In genomic region chr3:24316887-24317383, GRCh38 we compare ENCODE assay signal across 26 cellular contexts.
DNase-seq lines count a peak whose midpoint lies in the region; ATAC-seq and TF ChIP-seq lines count a peak whose summit lies in the region.
"Had no signal": no experiment of that assay in that cellular context is flagged by ENCODE, and none has a peak within 500 bp of the region (broad histone marks: within the 10 kb centered on the region; RNA-seq: fewer than 3 reads in every experiment).

No MANE protein-coding gene starts in this region.

- TF ChIP-seq CTCF in Caco-2 (IDR thresholded peaks at IDR 0.05; ENCODE audit: insufficient read depth in 1 of 2, low read depth in 1 of 2, low read length in 1 of 2, severe bottlenecking in 1 of 2, unreplicated experiment in 1 of 2), result no peak
- no peak for TF ChIP-seq CTCF in colonic mucosa (IDR thresholded peaks at IDR 0.05)
- TF ChIP-seq CTCF in right lobe of liver (IDR thresholded peaks at IDR 0.05), result no peak

- TF ChIP-seq POLR2A in right lobe of liver (IDR thresholded peaks at IDR 0.05), result peak; percentile 50

- BruUV-seq in Caco-2 (replicated peaks; lab: Mats Ljungman, UMichigan), result no TSS peak

- POLR2A ChIA-PET in Caco-2 (lab: Charles Lee), result no interaction called here
- POLR2A ChIA-PET in activated CD4-positive, alpha-beta memory T cell treated with anti-CD3 and anti-CD28 coated beads, Interleukin-2, amount 10 ng/mL, durations not matched to agents 7 days and 5 days (lab: Charles Lee), result no interaction called here

- H3K27me3 Mint-ChIP-seq in Caco-2 (ENCODE audit: insufficient read depth, unreplicated experiment), result no peaks in the 10 kb centered on the region
- no peaks in the 10 kb centered on the region for H3K27me3 Mint-ChIP-seq in activated CD4-positive, alpha-beta memory T cell treated with anti-CD3 and anti-CD28 coated beads, Interleukin-2, amount 10 ng/mL, durations not matched to agents 7 days and 5 days
- H3K27me3 Mint-ChIP-seq: activated CD4-positive, alpha-beta T cell treated with anti-CD3 and anti-CD28 coated beads, Interleukin-2, amount 10 ng/mL, durations not matched to agents 24 days and 14 days had no signal

- H3K4me1 ChIP-seq in Caco-2, result peaks cover 40% of the 10 kb centered on the region
- no peaks in the 10 kb centered on the region for H3K4me1 ChIP-seq in colonic mucosa
- peaks cover 0 to 14% (median 5%) of the 10 kb centered on the region in 4 donors for H3K4me1 ChIP-seq in right lobe of liver
- H3K4me1 ChIP-seq: pancreas had no signal

- no peaks in the 10 kb centered on the region for H3K9me3 ChIP-seq in Caco-2
- H3K9me3 ChIP-seq in MG63, result no peaks in the 10 kb centered on the region; the same call in 1 of the 2 replicates
- H3K9me3 ChIP-seq in colonic mucosa, result no peaks in the 10 kb centered on the region
- no peaks in the 10 kb centered on the region for H3K9me3 ChIP-seq in right lobe of liver
- H3K9me3 ChIP-seq: pancreas, vagina had no signal

- peaks cover 22% of the 10 kb centered on the region for H3K4me1 Mint-ChIP-seq in Caco-2 (ENCODE audit: low read depth, unreplicated experiment)
- H3K4me1 Mint-ChIP-seq in activated CD4-positive, alpha-beta memory T cell treated with anti-CD3 and anti-CD28 coated beads, Interleukin-2, amount 10 ng/mL, durations not matched to agents 7 days and 5 days, result no peaks in the 10 kb centered on the region
- H3K4me1 Mint-ChIP-seq: activated CD4-positive, alpha-beta T cell treated with anti-CD3 and anti-CD28 coated beads, Interleukin-2, amount 10 ng/mL, durations not matched to agents 24 days and 14 days; naive thymus-derived CD4-positive, alpha-beta T cell; T-cell had no signal

- ATAC-seq in right lobe of liver (peak; percentile 85 to 95 (median 92)), HG02970 (IDR thresholded peaks at IDR 0.05; ENCODE audit: low FRiP score, unreplicated experiment) (no peak)
- ATAC-seq: naive thymus-derived CD4-positive, alpha-beta T cell; T-cell had no signal

- 14% methylated on average over 5 of the region's 5 CpGs for WGBS in right lobe of liver (ENCODE audit: insufficient coverage, low coverage, low lambda C conversion rate, missing lambda C conversion rate)

- DNase-seq in Caco-2 (peak; percentile 53 to 64), MG63 (peak; percentile 7), colonic mucosa (peak; percentile 67), right lobe of liver (peak in 2 of 3 donors; percentile 32 to 58), AML-193 (lab: John Stamatoyannopoulos, UW) (no peak)
- DNase-seq in activated effector memory CD4-positive, alpha-beta T cell treated with Interleukin-2 at 50 U/mL for 16 hours, result no peak
- DNase-seq in activated CD4-positive, alpha-beta memory T cell treated with anti-CD3 and anti-CD28 coated beads, Interleukin-2, amount 10 ng/mL, durations not matched to agents 7 days and 5 days, result no peak
- DNase-seq: activated CD4-positive, alpha-beta T cell treated with anti-CD3 and anti-CD28 coated beads, Interleukin-2, amount 10 ng/mL, durations not matched to agents 24 days and 14 days; activated CD8-positive, alpha-beta memory T cell treated with anti-CD3 and anti-CD28 coated beads, Interleukin-2, amount 50 U/mL, for 4 hours; activated effector memory CD4-positive, alpha-beta T cell treated with anti-CD3 and anti-CD28 coated beads, Interleukin-2, amount 50 U/mL, for 16 hours; dorsolateral prefrontal cortex; glutamatergic neuron; GOT3; naive thymus-derived CD4-positive, alpha-beta T cell; NCI-H1105; NCI-H2081 treated with DMSO at 0.1 percent for 48 hours; NCI-H524; pancreas; SHP77 treated with DMSO at 0.1 percent for 48 hours; stimulated activated CD4-positive, alpha-beta T cell treated with anti-CD3 and anti-CD28 coated beads, Interleukin-2, amount 100 ng/mL, for 24 hours; T-cell had no signal

- H3K9me3 Mint-ChIP-seq in Caco-2 (ENCODE audit: unreplicated experiment), result no peaks in the 10 kb centered on the region
- no peaks in the 10 kb centered on the region for H3K9me3 Mint-ChIP-seq in activated CD4-positive, alpha-beta memory T cell treated with anti-CD3 and anti-CD28 coated beads, Interleukin-2, amount 10 ng/mL, durations not matched to agents 7 days and 5 days
- H3K9me3 Mint-ChIP-seq: activated CD4-positive, alpha-beta T cell treated with anti-CD3 and anti-CD28 coated beads, Interleukin-2, amount 10 ng/mL, durations not matched to agents 24 days and 14 days had no signal

- H3K36me3 ChIP-seq in Caco-2 (ENCODE audit: control insufficient read depth, insufficient read depth, low read length), result no peaks in the 10 kb centered on the region
- no peaks in the 10 kb centered on the region for H3K36me3 ChIP-seq in MG63
- H3K36me3 ChIP-seq in colonic mucosa, result no peaks in the 10 kb centered on the region
- no peaks in the 10 kb centered on the region for H3K36me3 ChIP-seq in right lobe of liver
- H3K36me3 ChIP-seq: pancreas, vagina had no signal

- H3K27ac ChIP-seq in colonic mucosa (peak overlapping the region; percentile 60), right lobe of liver (peak overlapping the region; percentile 48 to 74 (median 55))
- H3K27ac ChIP-seq: dorsolateral prefrontal cortex, KMS-11, pancreas, vagina had no signal

- H3K27me3 ChIP-seq in Caco-2 (replicated peaks; ENCODE audit: control insufficient read depth, insufficient read depth, low read length), result no peaks in the 10 kb centered on the region
- no peaks in the 10 kb centered on the region for H3K27me3 ChIP-seq in MG63
- H3K27me3 ChIP-seq in colonic mucosa, result no peaks in the 10 kb centered on the region
- H3K27me3 ChIP-seq in right lobe of liver, result no peaks in the 10 kb centered on the region
- H3K27me3 ChIP-seq: dorsolateral prefrontal cortex, pancreas, vagina had no signal

- peak overlapping the region; percentile 57 for H3K4me3 Mint-ChIP-seq in Caco-2 (ENCODE audit: unreplicated experiment)
- H3K4me3 Mint-ChIP-seq in activated CD4-positive, alpha-beta memory T cell treated with anti-CD3 and anti-CD28 coated beads, Interleukin-2, amount 10 ng/mL, durations not matched to agents 7 days and 5 days, result no peak overlapping the region
- H3K4me3 Mint-ChIP-seq: activated CD4-positive, alpha-beta T cell treated with anti-CD3 and anti-CD28 coated beads, Interleukin-2, amount 10 ng/mL, durations not matched to agents 24 days and 14 days; naive thymus-derived CD4-positive, alpha-beta T cell; stimulated activated naive CD8-positive, alpha-beta T cell treated with anti-CD3 and anti-CD28 coated beads, Interleukin-15, Interleukin-2, amounts not matched to agents 100 ng/mL and 50 ng/mL, for 24 hours; T-cell had no signal

- peaks cover 15% of the 10 kb centered on the region for H3K36me3 Mint-ChIP-seq in Caco-2 (ENCODE audit: insufficient read depth, unreplicated experiment)
- no peaks in the 10 kb centered on the region for H3K36me3 Mint-ChIP-seq in activated CD4-positive, alpha-beta memory T cell treated with anti-CD3 and anti-CD28 coated beads, Interleukin-2, amount 10 ng/mL, durations not matched to agents 7 days and 5 days (ENCODE audit: low read depth)
- H3K36me3 Mint-ChIP-seq: naive thymus-derived CD4-positive, alpha-beta T cell; T-cell had no signal

- peak overlapping the region; percentile 82 for H3K27ac Mint-ChIP-seq in Caco-2 (ENCODE audit: unreplicated experiment)
- no peak overlapping the region for H3K27ac Mint-ChIP-seq in activated CD4-positive, alpha-beta memory T cell treated with anti-CD3 and anti-CD28 coated beads, Interleukin-2, amount 10 ng/mL, durations not matched to agents 7 days and 5 days
- H3K27ac Mint-ChIP-seq: activated CD4-positive, alpha-beta T cell treated with anti-CD3 and anti-CD28 coated beads, Interleukin-2, amount 10 ng/mL, durations not matched to agents 24 days and 14 days; naive thymus-derived CD4-positive, alpha-beta T cell; stimulated activated naive CD8-positive, alpha-beta T cell treated with anti-CD3 and anti-CD28 coated beads, Interleukin-15, Interleukin-2, amounts not matched to agents 100 ng/mL and 50 ng/mL, for 24 hours; T-cell had no signal

- intact Hi-C loops in Caco-2 (cut with micrococcal nuclease; ENCODE audit: unreplicated experiment), result loop anchor here (2.0 kb wide), 2 partner anchors 46 to 134 kb away; no protein-coding TSS in a partner anchor
- intact Hi-C loops in colonic mucosa (cut with DNase I), result no loop called here
- intact Hi-C loops in right lobe of liver (cut with DNase I), result no loop called here

- CTCF ChIA-PET in Caco-2 (lab: Charles Lee), result no interaction called here
- CTCF ChIA-PET in activated CD4-positive, alpha-beta memory T cell treated with anti-CD3 and anti-CD28 coated beads, Interleukin-2, amount 10 ng/mL, durations not matched to agents 7 days and 5 days (lab: Charles Lee), result no interaction called here

- H3K4me3 ChIP-seq in Caco-2 (ENCODE audit: low read depth, low read length), result no peak overlapping the region
- no peak overlapping the region for H3K4me3 ChIP-seq in MG63
- no peak overlapping the region for H3K4me3 ChIP-seq in colonic mucosa
- H3K4me3 ChIP-seq in right lobe of liver, result no peak overlapping the region
- H3K4me3 ChIP-seq: dorsolateral prefrontal cortex, lung, pancreas, vagina had no signal

- no peak overlapping the region for H3K9ac ChIP-seq in colonic mucosa (ENCODE audit: low read depth in 2 of 2, low read length in 2 of 2)
- H3K9ac ChIP-seq: KMS-11 had no signal

Comparison
In these comparisons a context has a peak if more than half of its experiments do, and no peak if none do; other contexts are left out.
1. DNase-seq: peak in Caco-2 (2 of 2), MG63 (single experiment), colonic mucosa (single experiment) and right lobe of liver (2 of 3); none in AML-193 (0 of 2), activated effector memory CD4-positive, alpha-beta T cell treated with Interleukin-2 at 50 U/mL for 16 hours (single experiment) and activated CD4-positive, alpha-beta memory T cell treated with anti-CD3 and anti-CD28 coated beads, Interleukin-2, amount 10 ng/mL, durations not matched to agents 7 days and 5 days (single experiment).